ENCODE assay signal across 18 cellular contexts in genomic region chr5:83956386-83956785, GRCh38.
DNase-seq lines count a peak whose midpoint lies in the region; ATAC-seq, FAIRE-seq and TF ChIP-seq lines count a peak whose summit lies in the region.
"Had no signal": no experiment of that assay in that cellular context is flagged by ENCODE, and none has a peak within 500 bp of the region (broad histone marks: within the 10 kb centered on the region; RNA-seq: fewer than 3 reads in every experiment).

No MANE protein-coding gene starts in this region.

- peak overlapping the region; percentile 56 for H3K27ac Mint-ChIP-seq in nephron progenitor cell
- H3K27ac Mint-ChIP-seq: activated naive CD8-positive, alpha-beta T cell treated with anti-CD3 and anti-CD28 coated beads, Interleukin-2, amount 10 ng/mL, durations not matched to agents 7 days and 5 days; B cell; naive thymus-derived CD8-positive, alpha-beta T cell had no signal

- no peak for TF ChIP-seq POLR2A in H54 (IDR thresholded peaks at IDR 0.05; ENCODE audit: low read depth, low read length)

- ATAC-seq in GM19395 (IDR thresholded peaks at IDR 0.05; ENCODE audit: unreplicated experiment) (no peak), HG03457 (IDR thresholded peaks at IDR 0.05; ENCODE audit: unreplicated experiment) (no peak)
- ATAC-seq: activated CD4-positive, CD25-positive, alpha-beta regulatory T cell treated with anti-CD3 and anti-CD28 coated beads, Interleukin-2, amount 50 U/mL, for 24 hours; naive thymus-derived CD8-positive, alpha-beta T cell had no signal

- no peaks in the 10 kb centered on the region for H3K9me3 Mint-ChIP-seq in nephron progenitor cell
- H3K9me3 Mint-ChIP-seq: activated naive CD8-positive, alpha-beta T cell treated with anti-CD3 and anti-CD28 coated beads, Interleukin-2, amount 10 ng/mL, durations not matched to agents 7 days and 5 days had no signal

- H3K4me1 Mint-ChIP-seq in nephron progenitor cell: peaks cover 45% of the 10 kb centered on the region
- H3K4me1 Mint-ChIP-seq: activated naive CD8-positive, alpha-beta T cell treated with anti-CD3 and anti-CD28 coated beads, Interleukin-2, amount 10 ng/mL, durations not matched to agents 7 days and 5 days; B cell; naive thymus-derived CD8-positive, alpha-beta T cell had no signal

- no peak overlapping the region for H3K4me3 Mint-ChIP-seq in nephron progenitor cell
- H3K4me3 Mint-ChIP-seq: activated naive CD8-positive, alpha-beta T cell treated with anti-CD3 and anti-CD28 coated beads, Interleukin-2, amount 10 ng/mL, durations not matched to agents 7 days and 5 days; B cell; naive thymus-derived CD8-positive, alpha-beta T cell had no signal

- H3K27me3 Mint-ChIP-seq in nephron progenitor cell (ENCODE audit: low read depth, poor library complexity): peaks cover 2% of the 10 kb centered on the region
- H3K27me3 Mint-ChIP-seq: activated naive CD8-positive, alpha-beta T cell treated with anti-CD3 and anti-CD28 coated beads, Interleukin-2, amount 10 ng/mL, durations not matched to agents 7 days and 5 days; B cell; naive thymus-derived CD8-positive, alpha-beta T cell had no signal

- no peak for TF ChIP-seq CTCF in nephron progenitor cell (IDR thresholded peaks at IDR 0.05)

- peak; percentile 53 for FAIRE-seq in H54 (lab: Jason Lieb, UNC)
- FAIRE-seq: G401.6 had no signal

- DNase-seq in H54 (ENCODE audit: insufficient read length, low spot score) (no peak), NCI-H345 (lab: John Stamatoyannopoulos, UW) (peak; percentile 55), astrocyte of the hippocampus (ENCODE audit: low read depth, low spot score) (peak; percentile 19), nephron progenitor cell (no peak), SIG-M5 treated with dmso at 0.1 percent for 504 hours (lab: John Stamatoyannopoulos, UW; ENCODE audit: unreplicated experiment) (no peak), activated gamma-delta T cell treated with Interleukin-2 at 50 U/mL for 16 hours (no peak)
- DNase-seq: activated naive CD8-positive, alpha-beta T cell treated with anti-CD3 and anti-CD28 coated beads, Interleukin-2, amount 10 ng/mL, durations not matched to agents 7 days and 5 days; effector memory CD4-positive, alpha-beta T cell; naive thymus-derived CD8-positive, alpha-beta T cell; NCI-H2171 treated with DMSO at 0.1 percent for 48 hours; Right ventricle myocardium superior; stimulated activated CD8-positive, alpha-beta memory T cell treated with anti-CD3 and anti-CD28 coated beads, Interleukin-4, amount 100 ng/mL, for 48 hours; substantia nigra had no signal

- H3K36me3 Mint-ChIP-seq in nephron progenitor cell (ENCODE audit: low read depth): peaks cover 9% of the 10 kb centered on the region
- H3K36me3 Mint-ChIP-seq: activated naive CD8-positive, alpha-beta T cell treated with anti-CD3 and anti-CD28 coated beads, Interleukin-2, amount 10 ng/mL, durations not matched to agents 7 days and 5 days; naive thymus-derived CD8-positive, alpha-beta T cell had no signal

Comparison
In these comparisons a context has a peak if more than half of its experiments do, and no peak if none do; other contexts are left out.
1. DNase-seq: peak in NCI-H345 (single experiment) and astrocyte of the hippocampus (single experiment); none in H54 (single experiment), nephron progenitor cell (single experiment), SIG-M5 treated with dmso at 0.1 percent for 504 hours (single experiment) and activated gamma-delta T cell treated with Interleukin-2 at 50 U/mL for 16 hours (single experiment).